ENCODE assay signal across 16 cellular contexts in genomic region chr9:128389395-128390149, GRCh38. TPM values are rescaled to one million over a fixed set of nuclear protein-coding genes. Genes with fewer than 3 reads are reported as not detected.
DNase-seq lines count a peak whose midpoint lies in the region; ATAC-seq and TF ChIP-seq lines count a peak whose summit lies in the region.
"Had no signal": no experiment of that assay in that cellular context is flagged by ENCODE, and none has a peak within 500 bp of the region (broad histone marks: within the 10 kb centered on the region; RNA-seq: fewer than 3 reads in every experiment).

No MANE protein-coding gene starts in this region.

- H3K9me2 ChIP-seq in PC-9 (ENCODE audit: insufficient read depth), result no peaks in the 10 kb centered on the region

- H3K27me3 ChIP-seq in PC-9 (ENCODE audit: insufficient read depth, low read depth) (no peaks in the 10 kb centered on the region), lower lobe of right lung (ENCODE audit: low read depth) (no peaks in the 10 kb centered on the region)
- H3K27me3 ChIP-seq: SJSA1, uterus had no signal

- H3K4me1 ChIP-seq in PC-9 (replicated peaks; ENCODE audit: insufficient read depth) (no peaks in the 10 kb centered on the region), lower lobe of right lung (no peaks in the 10 kb centered on the region)
- H3K4me1 ChIP-seq: HAP-1, parathyroid adenoma, uterus had no signal

- ATAC-seq in lower lobe of right lung (peak; percentile 74 to 89), HG03432 (IDR thresholded peaks at IDR 0.05; ENCODE audit: unreplicated experiment) (no peak)
- ATAC-seq: activated CD8-positive, alpha-beta T cell treated with anti-CD3 and anti-CD28 coated beads, Interleukin-2, amount 10 ng/mL, durations not matched to agents 7 days and 5 days had no signal

- no peaks in the 10 kb centered on the region for H3K79me2 ChIP-seq in PC-9 (ENCODE audit: low read depth)
- H3K79me2 ChIP-seq: parathyroid adenoma had no signal

- POLR2A ChIA-PET in PC-9 (lab: Charles Lee; ENCODE audit: unreplicated experiment), result no interaction called here

- in situ Hi-C loops in KBM-7 (cut with MboI; ENCODE audit: low pct_unique_long_range_greater_than_20kb, low sequenced_read_pairs), result no loop called here

- BruUV-seq in PC-9 (replicated peaks; lab: Mats Ljungman, UMichigan), result TSS peak; percentile 80

- DNase-seq in DMS53 (lab: John Stamatoyannopoulos, UW) (peak; percentile 78), NCI-H1105 (lab: John Stamatoyannopoulos, UW) (peak; percentile 91), PC-9 (no peak), lower lobe of right lung (peak; percentile 63), KBM-7 (no peak), NOMO-1 (lab: John Stamatoyannopoulos, UW; ENCODE audit: unreplicated experiment in 2 of 2) (no peak), SIG-M5 (lab: John Stamatoyannopoulos, UW) (no peak)
- DNase-seq: activated CD8-positive, alpha-beta T cell treated with anti-CD3 and anti-CD28 coated beads, Interleukin-2, amount 10 ng/mL, durations not matched to agents 7 days and 5 days; NK-92 treated with Interleukin-12 subunit alpha and Interleukin-12 subunit beta, amount 100 ng/mL, for 24 hours; small intestine; stimulated activated naive CD4-positive, alpha-beta T cell treated with Interleukin-2 at 50 U/mL for 16 hours; uterus had no signal

- H3K27ac ChIP-seq in PC-9, result no peak overlapping the region
- H3K27ac ChIP-seq in lower lobe of right lung, result no peak overlapping the region
- H3K27ac ChIP-seq: parathyroid adenoma, SJSA1, uterus had no signal

- H3K9me3 ChIP-seq in PC-9 (ENCODE audit: insufficient read depth, low read depth) (no peaks in the 10 kb centered on the region), lower lobe of right lung (no peaks in the 10 kb centered on the region)
- H3K9me3 ChIP-seq: HAP-1, SJSA1, uterus had no signal

- no peak overlapping the region for H3K4me2 ChIP-seq in PC-9

- no peaks in the 10 kb centered on the region for H4K20me1 ChIP-seq in PC-9 (ENCODE audit: insufficient read depth)

- CTCF ChIA-PET in PC-9 (lab: Charles Lee), result no interaction called here

- no peaks in the 10 kb centered on the region for H3K36me3 ChIP-seq in PC-9 (ENCODE audit: low read depth)
- H3K36me3 ChIP-seq in lower lobe of right lung, result peaks cover 69% of the 10 kb centered on the region
- H3K36me3 ChIP-seq: uterus had no signal

- peaks cover 13% of the 10 kb centered on the region; the same call in 1 of the 2 replicates for H3F3A ChIP-seq in PC-9 (ENCODE audit: insufficient read depth, low read depth)

- no peak overlapping the region for H2AFZ ChIP-seq in PC-9
- H2AFZ ChIP-seq: parathyroid adenoma had no signal

- TF ChIP-seq CTCF in PC-9 (conservative IDR thresholded peaks at IDR 0.05) (no peak), lower lobe of right lung (IDR thresholded peaks at IDR 0.05) (no peak)

- intact Hi-C loops in PC-9 (cut with micrococcal nuclease; ENCODE audit: unreplicated experiment) (no loop called here), lower lobe of right lung (cut with DNase I) (no loop called here)

- H3K4me3 ChIP-seq in PC-9 (no peak overlapping the region), lower lobe of right lung (no peak overlapping the region)
- H3K4me3 ChIP-seq: HAP-1, SJSA1, uterus had no signal

RNA-seq across cellular contexts. Expression of gene URM1, which starts 18.4 kb away (rescaled TPM):
- 98.1 and 101 TPM in 2 replicates for total RNA-seq in PC-9 (2021)
- total RNA-seq in lower lobe of right lung, result 49.0 TPM

RNA-seq across cellular contexts. Expression of gene CERCAM, which starts 31.1 kb away (rescaled TPM):
- total RNA-seq in PC-9 (2021) (87.2 and 111 TPM in 2 replicates), lower lobe of right lung (11.2 TPM)

RNA-seq across cellular contexts. Expression of gene SLC27A4, which starts 49.2 kb away (rescaled TPM):
- total RNA-seq in PC-9 (2021), result 27.3 and 30.4 TPM in 2 replicates
- total RNA-seq in lower lobe of right lung, result 19.5 TPM

Comparison
In these comparisons a context has a peak if more than half of its experiments do, and no peak if none do; other contexts are left out.
1. DNase-seq: peak in DMS53 (single experiment), NCI-H1105 (single experiment) and lower lobe of right lung (single experiment); none in PC-9 (0 of 2), KBM-7 (single experiment), NOMO-1 (0 of 2) and SIG-M5 (single experiment).